Comparison of ENCODE assay signal across 8 cellular contexts in genomic region chr3:61562810-61563613, GRCh38. TPM values are rescaled to one million over a fixed set of nuclear protein-coding genes. Genes with fewer than 3 reads are reported as not detected.
A peak's percentile ranks its signal among the peaks of the same experiment; 100 is the strongest.
DNase-seq lines count a peak whose midpoint lies in the region; TF ChIP-seq lines count a peak whose summit lies in the region.

No MANE protein-coding gene starts in this region.

- H3K27ac ChIP-seq in SJCRH30 (peak overlapping the region; percentile 15; the same call in 1 of the 2 replicates), neural progenitor cell (no peak overlapping the region)

- H3K9ac ChIP-seq in neural progenitor cell: peak overlapping the region; percentile 80

- DNase-seq in GM13976 (ENCODE audit: low spot score): peak; percentile 35
- peak; percentile 42 to 47 for DNase-seq in SJCRH30
- DNase-seq in fibroblast of the aortic adventitia (ENCODE audit: low read depth): peak; percentile 31
- peak; percentile 66 for DNase-seq in neural progenitor cell (ENCODE audit: low spot score)
- no peak for DNase-seq in SKM-1 treated with dmso at 0.1 percent for 144 hours (lab: John Stamatoyannopoulos, UW; ENCODE audit: unreplicated experiment)
- DNase-seq in HUDEP-2 (lab: John Stamatoyannopoulos, UW; ENCODE audit: unreplicated experiment in 76 of 76): no peak
- no peak for DNase-seq in globus pallidus (ENCODE audit: low spot score)
- no peak for DNase-seq in putamen (ENCODE audit: low spot score)

- H3K36me3 ChIP-seq in SJCRH30 (no peaks in the 10 kb centered on the region), neural progenitor cell (no peaks in the 10 kb centered on the region)

- H3K9me3 Mint-ChIP-seq in neural progenitor cell: peaks cover 4% of the 10 kb centered on the region

- no peaks in the 10 kb centered on the region for H3K4me1 ChIP-seq in SJCRH30
- H3K4me1 ChIP-seq in neural progenitor cell: peaks cover 14% of the 10 kb centered on the region

- peaks cover 12% of the 10 kb centered on the region for H3K4me1 Mint-ChIP-seq in neural progenitor cell

- H3K27me3 ChIP-seq in SJCRH30 (no peaks in the 10 kb centered on the region), neural progenitor cell (no peaks in the 10 kb centered on the region)

- H3K9me3 ChIP-seq in SJCRH30 (replicated peaks): no peaks in the 10 kb centered on the region
- H3K9me3 ChIP-seq in neural progenitor cell (ENCODE audit: low read depth): no peaks in the 10 kb centered on the region

- no peak overlapping the region for H2AFZ ChIP-seq in neural progenitor cell (replicated peaks)

- in situ Hi-C loops in GM13976 (cut with MboI; ENCODE audit: low sequenced_read_pairs, unreplicated experiment): no loop called here

- peak overlapping the region; percentile 88 for H3K4me2 ChIP-seq in neural progenitor cell

- peaks cover 52% of the 10 kb centered on the region for H4K20me1 ChIP-seq in neural progenitor cell (ENCODE audit: low read depth)

- H3K4me3 ChIP-seq in SJCRH30 (peak overlapping the region; percentile 79), fibroblast of the aortic adventitia (ENCODE audit: low read depth, low read length) (peak overlapping the region; percentile 88), neural progenitor cell (peak overlapping the region; percentile 99)

- H3K79me2 ChIP-seq in neural progenitor cell (ENCODE audit: low read depth): peaks cover 66% of the 10 kb centered on the region

- H3K4me3 Mint-ChIP-seq in neural progenitor cell: peak overlapping the region; percentile 99

- H3K27ac Mint-ChIP-seq in neural progenitor cell: peak overlapping the region; percentile 92

- H3K27me3 Mint-ChIP-seq in neural progenitor cell (ENCODE audit: insufficient read depth, low read depth): peaks cover 15% of the 10 kb centered on the region

- no peak for TF ChIP-seq CTCF in GM13976 (IDR thresholded peaks at IDR 0.05; ENCODE audit: borderline replicate concordance, control extremely low read depth, extremely low read depth, insufficient read depth, missing control alignments)
- TF ChIP-seq CTCF in fibroblast of the aortic adventitia (IDR thresholded peaks at IDR 0.05; ENCODE audit: insufficient read depth, low read length): no peak
- TF ChIP-seq CTCF in neural progenitor cell (IDR thresholded peaks at IDR 0.05): no peak

- no peaks in the 10 kb centered on the region for H3K36me3 Mint-ChIP-seq in neural progenitor cell

- peaks cover 28% of the 10 kb centered on the region for H3F3A ChIP-seq in neural progenitor cell (ENCODE audit: low read depth)

RNA-seq across cellular contexts. Expression of gene PTPRG, which starts 1.6 kb away (rescaled TPM):
- total RNA-seq in SJCRH30 (2014; rRNA removed; shearing (Covaris generic)): 22.5 and 25.2 TPM in 2 replicates
- total RNA-seq in fibroblast of the aortic adventitia (ENCODE audit: low replicate concordance) (27.6 and 52.0 TPM in 2 replicates), neural progenitor cell (ENCODE audit: low replicate concordance) (65.1 and 65.3 TPM in 2 replicates)

Comparison
In these comparisons a context has a peak if more than half of its experiments do, and no peak if none do; other contexts are left out.
1. DNase-seq: peak in GM13976 (single experiment), SJCRH30 (2 of 2), fibroblast of the aortic adventitia (single experiment) and neural progenitor cell (single experiment); none in SKM-1 treated with dmso at 0.1 percent for 144 hours (single experiment), HUDEP-2 (0 of 76), globus pallidus (single experiment) and putamen (single experiment).
2. Peak in every context shown above with its lines, with median percentiles within 50 percentile points of each other: H3K4me3 ChIP-seq.